Comparison of ENCODE assay signal across 1 cellular context in the genomic region with DNA sequence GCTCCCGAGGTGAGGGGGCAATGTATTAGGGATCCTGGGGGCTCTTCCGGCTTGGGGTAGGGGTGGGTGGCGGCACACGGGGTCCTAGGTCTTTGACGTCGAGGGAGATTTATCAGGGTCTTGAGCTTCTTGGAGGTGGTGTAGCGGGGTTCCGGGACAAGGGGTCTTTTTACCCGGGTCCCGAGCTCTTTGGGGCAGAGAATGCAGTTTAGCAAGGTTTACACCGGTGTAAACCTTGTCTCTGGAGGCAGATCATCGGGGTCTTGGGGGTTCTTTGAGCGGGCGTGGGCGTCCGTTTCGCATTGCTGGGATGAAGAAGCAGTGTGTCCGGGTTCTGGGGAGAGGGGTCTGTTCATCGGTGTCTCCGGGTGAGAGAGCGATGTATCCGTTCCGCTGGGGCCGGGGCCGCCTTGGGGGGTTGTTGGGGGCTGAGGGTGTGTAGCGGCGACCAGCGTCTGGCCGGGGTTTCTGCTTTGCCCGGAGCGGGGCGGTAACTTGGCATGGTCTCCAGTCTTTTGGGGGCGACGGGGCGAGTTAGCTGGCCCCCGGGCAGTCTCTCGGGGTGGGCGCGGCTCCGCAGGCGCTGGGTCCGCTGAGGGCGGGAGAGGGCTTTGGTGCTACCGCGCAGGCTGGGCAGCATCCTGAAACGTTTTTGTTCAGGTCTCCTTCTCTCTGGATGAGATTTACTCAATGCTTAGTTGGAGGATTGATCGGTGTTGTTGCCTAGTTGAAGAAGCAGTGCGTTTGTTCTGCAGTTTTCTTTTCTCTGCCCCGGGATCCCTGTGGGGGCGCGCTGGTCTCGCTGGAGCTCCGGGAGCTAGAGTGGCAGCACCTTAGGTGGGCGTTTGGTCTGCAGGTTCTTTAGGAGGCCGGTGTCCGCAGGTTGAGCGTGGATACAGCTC.
TF ChIP-seq lines count a peak whose summit lies in the region.

No MANE protein-coding gene starts in this region.

TF ChIP-seq in HEK293, 187 proteins besides CTCF, POLR2A, EP300 and RAD21 (continued from another document):
- TF ChIP-seq KLF9 (tag by site-specific recombination; IDR thresholded peaks at IDR 0.05; ENCODE audit: low read depth) (peak; percentile 69; the same call in 1 of the 2 replicates), ZNF629 (tag by site-specific recombination; IDR thresholded peaks at IDR 0.05) (0 out of 2 replicates have a peak, but pooled peaks have one; percentile 13), ZNF10 (tag by site-specific recombination; IDR thresholded peaks at IDR 0.05) (0 out of 2 replicates have a peak, but pooled peaks have one; percentile 54), ZNF529 (tag by site-specific recombination; IDR thresholded peaks at IDR 0.05; ENCODE audit: insufficient replicate concordance) (no peak), EGR2 (tag by site-specific recombination; IDR thresholded peaks at IDR 0.05; ENCODE audit: low read depth) (peak; percentile 51; the same call in 1 of the 2 replicates), ZBTB17 (tag by site-specific recombination; IDR thresholded peaks at IDR 0.05) (peak; percentile 97; the same call in 1 of the 2 replicates), ZNF792 (tag by site-specific recombination; IDR thresholded peaks at IDR 0.05) (0 out of 2 replicates have a peak, but pooled peaks have one; percentile 27), ZNF660 (tag by site-specific recombination; IDR thresholded peaks at IDR 0.05) (peak; percentile 15; the same call in 1 of the 2 replicates), GLIS2 (tag by site-specific recombination; IDR thresholded peaks at IDR 0.05) (peak; percentile 87), ZEB2 (tag by site-specific recombination; IDR thresholded peaks at IDR 0.05) (0 out of 2 replicates have a peak, but pooled peaks have one; percentile 51), ZNF202 (tag by site-specific recombination; IDR thresholded peaks at IDR 0.05; ENCODE audit: borderline replicate concordance) (no peak), ZBTB20 (tag by site-specific recombination; IDR thresholded peaks at IDR 0.05) (peak; percentile 83), ZIC2 (tag by site-specific recombination; IDR thresholded peaks at IDR 0.05) (peak; percentile 54; the same call in 1 of the 2 replicates), ZNF785 (tag by site-specific recombination; IDR thresholded peaks at IDR 0.05) (no peak), KLF1 (tag by site-specific recombination; IDR thresholded peaks at IDR 0.05) (peak; percentile 44; the same call in 1 of the 2 replicates), ZFHX2 (tag by site-specific recombination; conservative IDR thresholded peaks at IDR 0.05) (peak; percentile 76), ZNF140 (tag by site-specific recombination; IDR thresholded peaks at IDR 0.05) (no peak), ZNF600 (tag by site-specific recombination; IDR thresholded peaks at IDR 0.05) (peak; percentile 98), ZNF114 (tag by site-specific recombination; IDR thresholded peaks at IDR 0.05) (no peak), BCL11A (tag by site-specific recombination; IDR thresholded peaks at IDR 0.05; ENCODE audit: low read depth) (no peak), PATZ1 (tag by site-specific recombination; IDR thresholded peaks at IDR 0.05) (peak; percentile 90), GLIS1 (tag by site-specific recombination; IDR thresholded peaks at IDR 0.05) (0 out of 2 replicates have a peak, but pooled peaks have one; percentile 49), ZBTB10 (tag by site-specific recombination; IDR thresholded peaks at IDR 0.05) (peak; percentile 50), ZBTB8A (tag by site-specific recombination; IDR thresholded peaks at IDR 0.05) (peak; percentile 57), KLF16 (tag by site-specific recombination; IDR thresholded peaks at IDR 0.05) (0 out of 2 replicates have a peak, but pooled peaks have one; percentile 21), ZNF2 (tag by site-specific recombination; IDR thresholded peaks at IDR 0.05) (peak; percentile 53; the same call in 1 of the 2 replicates)
- TF ChIP-seq, protein P1, sequence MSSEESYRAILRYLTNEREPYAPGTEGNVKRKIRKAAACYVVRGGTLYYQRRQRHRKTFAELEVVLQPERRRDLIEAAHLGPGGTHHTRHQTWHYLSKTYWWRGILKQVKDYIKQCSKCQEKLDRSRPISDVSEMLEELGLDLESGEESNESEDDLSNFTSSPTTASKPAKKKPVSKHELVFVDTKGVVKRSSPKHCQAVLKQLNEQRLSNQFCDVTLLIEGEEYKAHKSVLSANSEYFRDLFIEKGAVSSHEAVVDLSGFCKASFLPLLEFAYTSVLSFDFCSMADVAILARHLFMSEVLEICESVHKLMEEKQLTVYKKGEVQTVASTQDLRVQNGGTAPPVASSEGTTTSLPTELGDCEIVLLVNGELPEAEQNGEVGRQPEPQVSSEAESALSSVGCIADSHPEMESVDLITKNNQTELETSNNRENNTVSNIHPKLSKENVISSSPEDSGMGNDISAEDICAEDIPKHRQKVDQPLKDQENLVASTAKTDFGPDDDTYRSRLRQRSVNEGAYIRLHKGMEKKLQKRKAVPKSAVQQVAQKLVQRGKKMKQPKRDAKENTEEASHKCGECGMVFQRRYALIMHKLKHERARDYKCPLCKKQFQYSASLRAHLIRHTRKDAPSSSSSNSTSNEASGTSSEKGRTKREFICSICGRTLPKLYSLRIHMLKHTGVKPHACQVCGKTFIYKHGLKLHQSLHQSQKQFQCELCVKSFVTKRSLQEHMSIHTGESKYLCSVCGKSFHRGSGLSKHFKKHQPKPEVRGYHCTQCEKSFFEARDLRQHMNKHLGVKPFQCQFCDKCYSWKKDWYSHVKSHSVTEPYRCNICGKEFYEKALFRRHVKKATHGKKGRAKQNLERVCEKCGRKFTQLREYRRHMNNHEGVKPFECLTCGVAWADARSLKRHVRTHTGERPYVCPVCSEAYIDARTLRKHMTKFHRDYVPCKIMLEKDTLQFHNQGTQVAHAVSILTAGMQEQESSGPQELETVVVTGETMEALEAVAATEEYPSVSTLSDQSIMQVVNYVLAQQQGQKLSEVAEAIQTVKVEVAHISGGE (tag by site-specific recombination; conservative IDR thresholded peaks at IDR 0.05; ENCODE audit: low read depth): 0 out of 2 replicates have a peak, but pooled peaks have one; percentile 40
- TF ChIP-seq, protein P2, sequence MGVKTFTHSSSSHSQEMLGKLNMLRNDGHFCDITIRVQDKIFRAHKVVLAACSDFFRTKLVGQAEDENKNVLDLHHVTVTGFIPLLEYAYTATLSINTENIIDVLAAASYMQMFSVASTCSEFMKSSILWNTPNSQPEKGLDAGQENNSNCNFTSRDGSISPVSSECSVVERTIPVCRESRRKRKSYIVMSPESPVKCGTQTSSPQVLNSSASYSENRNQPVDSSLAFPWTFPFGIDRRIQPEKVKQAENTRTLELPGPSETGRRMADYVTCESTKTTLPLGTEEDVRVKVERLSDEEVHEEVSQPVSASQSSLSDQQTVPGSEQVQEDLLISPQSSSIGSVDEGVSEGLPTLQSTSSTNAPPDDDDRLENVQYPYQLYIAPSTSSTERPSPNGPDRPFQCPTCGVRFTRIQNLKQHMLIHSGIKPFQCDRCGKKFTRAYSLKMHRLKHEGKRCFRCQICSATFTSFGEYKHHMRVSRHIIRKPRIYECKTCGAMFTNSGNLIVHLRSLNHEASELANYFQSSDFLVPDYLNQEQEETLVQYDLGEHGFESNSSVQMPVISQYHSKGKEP (tag by site-specific recombination; IDR thresholded peaks at IDR 0.05): no peak
- TF ChIP-seq, protein P3, sequence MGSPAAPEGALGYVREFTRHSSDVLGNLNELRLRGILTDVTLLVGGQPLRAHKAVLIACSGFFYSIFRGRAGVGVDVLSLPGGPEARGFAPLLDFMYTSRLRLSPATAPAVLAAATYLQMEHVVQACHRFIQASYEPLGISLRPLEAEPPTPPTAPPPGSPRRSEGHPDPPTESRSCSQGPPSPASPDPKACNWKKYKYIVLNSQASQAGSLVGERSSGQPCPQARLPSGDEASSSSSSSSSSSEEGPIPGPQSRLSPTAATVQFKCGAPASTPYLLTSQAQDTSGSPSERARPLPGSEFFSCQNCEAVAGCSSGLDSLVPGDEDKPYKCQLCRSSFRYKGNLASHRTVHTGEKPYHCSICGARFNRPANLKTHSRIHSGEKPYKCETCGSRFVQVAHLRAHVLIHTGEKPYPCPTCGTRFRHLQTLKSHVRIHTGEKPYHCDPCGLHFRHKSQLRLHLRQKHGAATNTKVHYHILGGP (tag by site-specific recombination; IDR thresholded peaks at IDR 0.05): no peak
- TF ChIP-seq, protein P4, sequence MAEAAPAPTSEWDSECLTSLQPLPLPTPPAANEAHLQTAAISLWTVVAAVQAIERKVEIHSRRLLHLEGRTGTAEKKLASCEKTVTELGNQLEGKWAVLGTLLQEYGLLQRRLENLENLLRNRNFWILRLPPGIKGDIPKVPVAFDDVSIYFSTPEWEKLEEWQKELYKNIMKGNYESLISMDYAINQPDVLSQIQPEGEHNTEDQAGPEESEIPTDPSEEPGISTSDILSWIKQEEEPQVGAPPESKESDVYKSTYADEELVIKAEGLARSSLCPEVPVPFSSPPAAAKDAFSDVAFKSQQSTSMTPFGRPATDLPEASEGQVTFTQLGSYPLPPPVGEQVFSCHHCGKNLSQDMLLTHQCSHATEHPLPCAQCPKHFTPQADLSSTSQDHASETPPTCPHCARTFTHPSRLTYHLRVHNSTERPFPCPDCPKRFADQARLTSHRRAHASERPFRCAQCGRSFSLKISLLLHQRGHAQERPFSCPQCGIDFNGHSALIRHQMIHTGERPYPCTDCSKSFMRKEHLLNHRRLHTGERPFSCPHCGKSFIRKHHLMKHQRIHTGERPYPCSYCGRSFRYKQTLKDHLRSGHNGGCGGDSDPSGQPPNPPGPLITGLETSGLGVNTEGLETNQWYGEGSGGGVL (tag by site-specific recombination; IDR thresholded peaks at IDR 0.05): 0 out of 2 replicates have a peak, but pooled peaks have one; percentile 4
- TF ChIP-seq, protein P5, sequence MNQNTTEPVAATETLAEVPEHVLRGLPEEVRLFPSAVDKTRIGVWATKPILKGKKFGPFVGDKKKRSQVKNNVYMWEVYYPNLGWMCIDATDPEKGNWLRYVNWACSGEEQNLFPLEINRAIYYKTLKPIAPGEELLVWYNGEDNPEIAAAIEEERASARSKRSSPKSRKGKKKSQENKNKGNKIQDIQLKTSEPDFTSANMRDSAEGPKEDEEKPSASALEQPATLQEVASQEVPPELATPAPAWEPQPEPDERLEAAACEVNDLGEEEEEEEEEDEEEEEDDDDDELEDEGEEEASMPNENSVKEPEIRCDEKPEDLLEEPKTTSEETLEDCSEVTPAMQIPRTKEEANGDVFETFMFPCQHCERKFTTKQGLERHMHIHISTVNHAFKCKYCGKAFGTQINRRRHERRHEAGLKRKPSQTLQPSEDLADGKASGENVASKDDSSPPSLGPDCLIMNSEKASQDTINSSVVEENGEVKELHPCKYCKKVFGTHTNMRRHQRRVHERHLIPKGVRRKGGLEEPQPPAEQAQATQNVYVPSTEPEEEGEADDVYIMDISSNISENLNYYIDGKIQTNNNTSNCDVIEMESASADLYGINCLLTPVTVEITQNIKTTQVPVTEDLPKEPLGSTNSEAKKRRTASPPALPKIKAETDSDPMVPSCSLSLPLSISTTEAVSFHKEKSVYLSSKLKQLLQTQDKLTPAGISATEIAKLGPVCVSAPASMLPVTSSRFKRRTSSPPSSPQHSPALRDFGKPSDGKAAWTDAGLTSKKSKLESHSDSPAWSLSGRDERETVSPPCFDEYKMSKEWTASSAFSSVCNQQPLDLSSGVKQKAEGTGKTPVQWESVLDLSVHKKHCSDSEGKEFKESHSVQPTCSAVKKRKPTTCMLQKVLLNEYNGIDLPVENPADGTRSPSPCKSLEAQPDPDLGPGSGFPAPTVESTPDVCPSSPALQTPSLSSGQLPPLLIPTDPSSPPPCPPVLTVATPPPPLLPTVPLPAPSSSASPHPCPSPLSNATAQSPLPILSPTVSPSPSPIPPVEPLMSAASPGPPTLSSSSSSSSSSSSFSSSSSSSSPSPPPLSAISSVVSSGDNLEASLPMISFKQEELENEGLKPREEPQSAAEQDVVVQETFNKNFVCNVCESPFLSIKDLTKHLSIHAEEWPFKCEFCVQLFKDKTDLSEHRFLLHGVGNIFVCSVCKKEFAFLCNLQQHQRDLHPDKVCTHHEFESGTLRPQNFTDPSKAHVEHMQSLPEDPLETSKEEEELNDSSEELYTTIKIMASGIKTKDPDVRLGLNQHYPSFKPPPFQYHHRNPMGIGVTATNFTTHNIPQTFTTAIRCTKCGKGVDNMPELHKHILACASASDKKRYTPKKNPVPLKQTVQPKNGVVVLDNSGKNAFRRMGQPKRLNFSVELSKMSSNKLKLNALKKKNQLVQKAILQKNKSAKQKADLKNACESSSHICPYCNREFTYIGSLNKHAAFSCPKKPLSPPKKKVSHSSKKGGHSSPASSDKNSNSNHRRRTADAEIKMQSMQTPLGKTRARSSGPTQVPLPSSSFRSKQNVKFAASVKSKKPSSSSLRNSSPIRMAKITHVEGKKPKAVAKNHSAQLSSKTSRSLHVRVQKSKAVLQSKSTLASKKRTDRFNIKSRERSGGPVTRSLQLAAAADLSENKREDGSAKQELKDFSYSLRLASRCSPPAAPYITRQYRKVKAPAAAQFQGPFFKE (tag by site-specific recombination; IDR thresholded peaks at IDR 0.05; ENCODE audit: borderline replicate concordance): 0 out of 2 replicates have a peak, but pooled peaks have one; percentile 49
